Comparison of ENCODE assay signal across 21 cellular contexts in genomic region chr12:80161612-80162011, GRCh38.
DNase-seq lines count a peak whose midpoint lies in the region; ATAC-seq and TF ChIP-seq lines count a peak whose summit lies in the region.
"Had no signal": no experiment of that assay in that cellular context is flagged by ENCODE, and none has a peak within 500 bp of the region (broad histone marks: within the 10 kb centered on the region; RNA-seq: fewer than 3 reads in every experiment).

No MANE protein-coding gene starts in this region.

- H4K20me1 ChIP-seq in KMS-11 (ENCODE audit: insufficient read depth): no peaks in the 10 kb centered on the region

- H3K27ac ChIP-seq in KMS-11: peak overlapping the region; percentile 58
- H3K27ac ChIP-seq: C4-2B had no signal

- ATAC-seq in HG03196 (IDR thresholded peaks at IDR 0.05; ENCODE audit: unreplicated experiment): no peak
- no peak for ATAC-seq in activated CD4-positive, alpha-beta T cell treated with anti-CD3 and anti-CD28 coated beads for 36 hours
- ATAC-seq: CD8-positive, alpha-beta T cell had no signal

- no peaks in the 10 kb centered on the region for H3K36me3 Mint-ChIP-seq in activated CD4-positive, alpha-beta T cell treated with anti-CD3 and anti-CD28 coated beads for 36 hours (ENCODE audit: low read depth)
- H3K36me3 Mint-ChIP-seq: CD8-positive, alpha-beta T cell had no signal

- intact Hi-C loops in activated CD4-positive, alpha-beta T cell treated with anti-CD3 and anti-CD28 coated beads for 36 hours (cut with DNase I, micrococcal nuclease): no loop called here

- no peaks in the 10 kb centered on the region for H3K79me2 ChIP-seq in KMS-11 (ENCODE audit: insufficient read depth, low read depth)

- peak; percentile 38 for DNase-seq in adipocyte (ENCODE audit: low read depth)
- DNase-seq in fibroblast of peridontal ligament (ENCODE audit: extremely low read depth): peak; percentile 72
- DNase-seq in hippocampal formation (lab: John Stamatoyannopoulos, UW): no peak
- no peak for DNase-seq in activated CD4-positive, alpha-beta T cell treated with anti-CD3 and anti-CD28 coated beads for 36 hours
- DNase-seq in stimulated activated naive CD4-positive, alpha-beta T cell (lab: John Stamatoyannopoulos, UW): no peak
- DNase-seq: Caco-2; CD8-positive, alpha-beta T cell; H9; IMR-90; KG1; NCI-H1048; NCI-H1417 treated with DMSO at 0.1 percent for 48 hours; NCI-H187; NCI-H2171 treated with DMSO at 0.1 percent for 48 hours; NCI-H345; NCI-H510A treated with DMSO at 0.1 percent for 48 hours; NCI-H748 treated with DMSO at 0.1 percent for 48 hours had no signal

- H3K9me3 ChIP-seq in adipocyte (ENCODE audit: control insufficient read depth, low read length): no peaks in the 10 kb centered on the region
- H3K9me3 ChIP-seq: Caco-2 had no signal

- H3K27ac Mint-ChIP-seq in activated CD4-positive, alpha-beta T cell treated with anti-CD3 and anti-CD28 coated beads for 36 hours: no peak overlapping the region
- H3K27ac Mint-ChIP-seq: B cell; CD8-positive, alpha-beta T cell; H9 had no signal

- H3K4me2 ChIP-seq in KMS-11: peak overlapping the region; percentile 58

- H3K4me3 Mint-ChIP-seq in activated CD4-positive, alpha-beta T cell treated with anti-CD3 and anti-CD28 coated beads for 36 hours: no peak overlapping the region
- H3K4me3 Mint-ChIP-seq: B cell; CD8-positive, alpha-beta T cell; H9 had no signal

- H3K4me1 ChIP-seq in KMS-11 (ENCODE audit: low read depth, poor library complexity, severe bottlenecking) (peaks cover 100% of the 10 kb centered on the region), adipocyte (ENCODE audit: control insufficient read depth, insufficient read depth, low read length) (peaks cover 10% of the 10 kb centered on the region)
- H3K4me1 ChIP-seq: Caco-2 had no signal

- peaks cover 5% of the 10 kb centered on the region for H3K27me3 Mint-ChIP-seq in activated CD4-positive, alpha-beta T cell treated with anti-CD3 and anti-CD28 coated beads for 36 hours

- H3K9ac ChIP-seq in KMS-11 (peak overlapping the region; percentile 5; the same call in 1 of the 2 replicates), adipocyte (ENCODE audit: low read length) (no peak overlapping the region)

- TF ChIP-seq CTCF in KMS-11 (conservative IDR thresholded peaks at IDR 0.05; ENCODE audit: low read depth, low read length): no peak

- no peaks in the 10 kb centered on the region for H3K4me1 Mint-ChIP-seq in activated CD4-positive, alpha-beta T cell treated with anti-CD3 and anti-CD28 coated beads for 36 hours
- H3K4me1 Mint-ChIP-seq: B cell, H9 had no signal

- POLR2A ChIA-PET in activated CD4-positive, alpha-beta T cell treated with anti-CD3 and anti-CD28 coated beads for 36 hours (lab: Charles Lee): no interaction called here

- H3K36me3 ChIP-seq in KMS-11 (ENCODE audit: insufficient read depth): no peaks in the 10 kb centered on the region
- H3K36me3 ChIP-seq in adipocyte (ENCODE audit: control insufficient read depth, insufficient read depth, low read length, severe bottlenecking): no peaks in the 10 kb centered on the region

- CTCF ChIA-PET in activated CD4-positive, alpha-beta T cell treated with anti-CD3 and anti-CD28 coated beads for 36 hours (lab: Charles Lee): no interaction called here

- no peaks in the 10 kb centered on the region for H3K9me3 Mint-ChIP-seq in activated CD4-positive, alpha-beta T cell treated with anti-CD3 and anti-CD28 coated beads for 36 hours (ENCODE audit: low read depth)
- H3K9me3 Mint-ChIP-seq: CD8-positive, alpha-beta T cell; H9 had no signal

- H2AFZ ChIP-seq in KMS-11 (ENCODE audit: low read depth): peak overlapping the region; percentile 23; the same call in 1 of the 2 replicates

- H3K4me3 ChIP-seq in KMS-11 (IDR thresholded peaks at IDR 0.05; ENCODE audit: insufficient read depth, low read depth, low read length) (no peak overlapping the region), adipocyte (ENCODE audit: low read length) (no peak overlapping the region)

- H3K27me3 ChIP-seq in KMS-11 (ENCODE audit: insufficient read depth, low read depth) (no peaks in the 10 kb centered on the region), adipocyte (replicated peaks; ENCODE audit: control insufficient read depth, insufficient read depth, low read length) (no peaks in the 10 kb centered on the region)

Comparison
In these comparisons a context has a peak if more than half of its experiments do, and no peak if none do; other contexts are left out.
1. DNase-seq: peak in adipocyte (single experiment) and fibroblast of peridontal ligament (single experiment); none in hippocampal formation (0 of 2), activated CD4-positive, alpha-beta T cell treated with anti-CD3 and anti-CD28 coated beads for 36 hours (single experiment) and stimulated activated naive CD4-positive, alpha-beta T cell (0 of 6).